20 cellular contexts compared by ENCODE assay signal in the genomic region with DNA sequence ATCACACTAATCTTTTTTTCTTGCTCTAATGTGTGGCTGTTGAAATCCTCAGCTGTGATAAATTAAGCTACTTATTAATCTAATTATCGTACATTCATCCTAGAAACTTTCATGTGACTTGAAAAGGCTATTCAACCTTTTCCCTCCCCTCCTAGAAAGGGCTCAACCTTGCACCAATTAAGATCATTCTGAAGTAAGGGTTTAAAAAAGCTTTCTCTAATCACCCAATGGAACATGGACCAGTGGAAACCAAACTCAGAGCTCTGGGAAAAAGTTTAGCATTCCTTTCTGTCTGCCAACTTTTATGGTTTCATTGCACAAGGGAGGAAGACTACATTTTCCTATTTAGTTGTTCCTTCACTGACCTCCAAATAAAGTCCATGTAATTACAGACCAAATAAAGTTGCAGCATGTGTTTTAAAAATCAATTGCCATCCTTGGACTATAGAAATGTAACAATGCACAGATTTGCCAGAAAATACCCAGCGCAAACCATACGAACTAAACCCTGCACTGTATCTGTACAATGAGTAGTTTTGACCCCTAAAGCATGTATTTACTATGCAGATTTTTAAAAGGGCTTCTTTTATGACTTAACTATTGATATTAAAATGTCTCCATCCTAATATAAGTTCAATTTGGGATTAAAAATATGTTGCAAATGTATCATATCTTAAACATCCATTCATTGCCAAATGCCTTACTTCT.
"Had no signal": no experiment of that assay in that cellular context is flagged by ENCODE, and none has a peak within 500 bp of the region (broad histone marks: within the 10 kb centered on the region; RNA-seq: fewer than 3 reads in every experiment).

No MANE protein-coding gene starts in this region.

- H3K36me3 Mint-ChIP-seq: naive B cell had no signal

- H3K4me3 ChIP-seq: hepatocyte, psoas muscle, right atrium auricular region, sigmoid colon, skin epidermis, stomach, thoracic aorta, transverse colon had no signal

- H3K27ac Mint-ChIP-seq: dendritic cell treated with granulocyte-macrophage colony-stimulating factor and Interleukin-4, amounts not matched to agents 40 ng/mL and 50 ng/mL, for 4 days; effector memory CD8-positive, alpha-beta T cell; nephron had no signal

- H3K4me3 Mint-ChIP-seq: dendritic cell treated with granulocyte-macrophage colony-stimulating factor and Interleukin-4, amounts not matched to agents 40 ng/mL and 50 ng/mL, for 4 days; effector memory CD8-positive, alpha-beta T cell; naive B cell; nephron had no signal

- ATAC-seq: effector memory CD8-positive, alpha-beta T cell; foreskin keratinocyte; left cardiac atrium; psoas muscle had no signal

- H3K4me1 Mint-ChIP-seq: naive B cell had no signal

- H3K9me3 Mint-ChIP-seq: dendritic cell treated with granulocyte-macrophage colony-stimulating factor and Interleukin-4, amounts not matched to agents 40 ng/mL and 50 ng/mL, for 4 days; effector memory CD8-positive, alpha-beta T cell; naive B cell; nephron had no signal

- H3K36me3 ChIP-seq: neutrophil, right atrium auricular region, sigmoid colon, stomach, thoracic aorta, transverse colon had no signal

- H3K4me1 ChIP-seq: foreskin keratinocyte, psoas muscle, right atrium auricular region, sigmoid colon had no signal

- DNase-seq: effector memory CD8-positive, alpha-beta T cell; erythroblast; foreskin keratinocyte; head of caudate nucleus; kidney; left cardiac atrium; naive B cell; psoas muscle; sigmoid colon; stimulated activated naive CD4-positive, alpha-beta T cell; stomach; substantia nigra; transverse colon had no signal

- H3K27ac ChIP-seq: foreskin keratinocyte, hepatocyte, neutrophil, psoas muscle, right atrium auricular region, sigmoid colon, skin epidermis, stomach, thoracic aorta, transverse colon had no signal

- H3K27me3 Mint-ChIP-seq: dendritic cell treated with granulocyte-macrophage colony-stimulating factor and Interleukin-4, amounts not matched to agents 40 ng/mL and 50 ng/mL, for 4 days had no signal

- H3K9me3 ChIP-seq: neutrophil, psoas muscle, right atrium auricular region, sigmoid colon, stomach, thoracic aorta, transverse colon had no signal
